Comparison of ENCODE assay signal across 8 cellular contexts in the genomic region with DNA sequence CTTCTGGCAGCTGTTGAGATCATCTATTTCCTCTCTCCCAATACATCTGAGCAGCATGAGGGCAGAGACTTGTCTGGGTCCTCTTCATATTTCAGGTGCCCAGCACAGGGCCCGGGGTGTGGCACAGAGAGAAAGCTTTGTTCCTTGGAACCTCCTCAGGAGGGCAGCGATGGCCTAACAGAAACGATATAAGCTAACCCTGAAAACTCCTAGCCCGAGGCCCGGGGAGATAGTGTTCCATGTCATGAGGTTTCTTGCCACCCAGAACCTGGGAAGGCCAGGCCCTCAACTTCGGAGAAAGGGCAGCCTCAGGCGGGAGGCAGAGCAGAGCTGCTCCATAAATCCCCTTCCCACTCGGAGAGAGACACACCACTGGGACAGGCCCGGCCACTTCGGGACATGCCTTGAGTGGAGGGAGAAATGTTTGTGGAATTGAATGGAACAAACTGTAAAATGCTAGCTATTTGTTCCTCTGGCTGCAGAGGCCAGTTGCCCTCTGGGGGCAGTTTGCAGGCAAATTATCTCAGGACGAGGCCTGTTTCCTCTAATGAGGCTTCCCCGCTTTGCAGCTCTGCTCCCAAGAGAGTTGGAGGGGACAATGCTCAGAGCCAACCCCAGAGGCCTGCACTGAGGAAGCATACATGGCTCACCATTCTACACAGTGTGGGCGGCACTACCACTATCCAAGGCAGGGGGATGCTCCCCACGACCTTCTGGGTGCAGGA. TPM values are rescaled to one million over a fixed set of nuclear protein-coding genes. Genes with fewer than 3 reads are reported as not detected.
DNase-seq lines count a peak whose midpoint lies in the region; ATAC-seq, FAIRE-seq and TF ChIP-seq lines count a peak whose summit lies in the region.

No MANE protein-coding gene starts in this region.

- peaks cover 93% of the 10 kb centered on the region for H3K4me1 ChIP-seq in CD8-positive, alpha-beta T cell (ENCODE audit: insufficient read depth, low read length)
- H3K4me1 ChIP-seq in HUES6 (ENCODE audit: control insufficient read depth, insufficient read depth, low read length) = peaks cover 95% of the 10 kb centered on the region
- peaks cover 41% of the 10 kb centered on the region for H3K4me1 ChIP-seq in GM12878 (ENCODE audit: control insufficient read depth, insufficient read depth, low read length)
- H3K4me1 ChIP-seq in GM23248 (ENCODE audit: insufficient read depth) = peaks cover 40% of the 10 kb centered on the region

- peak; percentile 26 for ATAC-seq in CD8-positive, alpha-beta T cell
- ATAC-seq in GM12878 (peak; percentile 71), HG02840 (IDR thresholded peaks at IDR 0.05; ENCODE audit: low FRiP score, unreplicated experiment) (no peak)

- no peaks in the 10 kb centered on the region for H4K20me1 ChIP-seq in GM12878 (ENCODE audit: control insufficient read depth, insufficient read depth)
- no peaks in the 10 kb centered on the region for H4K20me1 ChIP-seq in GM23248 (ENCODE audit: insufficient read depth)

- H3K4me2 ChIP-seq in GM12878 (ENCODE audit: control insufficient read depth, insufficient read depth) (peak overlapping the region; percentile 84), GM23248 (ENCODE audit: unreplicated experiment) (no peak overlapping the region)

- H3K4me1 Mint-ChIP-seq in CD8-positive, alpha-beta T cell (ENCODE audit: low read depth) = peaks cover 95% of the 10 kb centered on the region
- H3K4me1 Mint-ChIP-seq in mesothelial cell of epicardium = peaks cover 71% of the 10 kb centered on the region

- no peak for FAIRE-seq in GM12878 (lab: Jason Lieb, UNC)

- no peaks in the 10 kb centered on the region for H3K27me3 ChIP-seq in CD8-positive, alpha-beta T cell (ENCODE audit: insufficient read depth, low read length)
- H3K27me3 ChIP-seq in HUES6 (ENCODE audit: control insufficient read depth, insufficient read depth, low read length) (no peaks in the 10 kb centered on the region), GM12878 (replicated peaks in 1 of 2; ENCODE audit: control insufficient read depth in 2 of 2, insufficient read depth in 2 of 2, low read length in 1 of 2) (no peaks in the 10 kb centered on the region), GM23248 (replicated peaks; ENCODE audit: insufficient read depth) (no peaks in the 10 kb centered on the region)

- H3K79me2 ChIP-seq in GM12878 (ENCODE audit: control insufficient read depth, insufficient read depth, low read length) (peaks cover 5% of the 10 kb centered on the region), GM23248 (ENCODE audit: insufficient read depth) (no peaks in the 10 kb centered on the region)

- no peaks in the 10 kb centered on the region for H3K36me3 ChIP-seq in CD8-positive, alpha-beta T cell (ENCODE audit: insufficient read depth, low read length)
- H3K36me3 ChIP-seq in HUES6 (ENCODE audit: control insufficient read depth, insufficient read depth, low read length) (peaks cover 18% of the 10 kb centered on the region; the same call in 1 of the 2 replicates), GM12878 (ENCODE audit: control insufficient read depth in 2 of 2, insufficient read depth in 2 of 2, low read length in 1 of 2) (no peaks in the 10 kb centered on the region), GM23248 (ENCODE audit: low read depth) (no peaks in the 10 kb centered on the region)

- H3K27ac ChIP-seq in CD8-positive, alpha-beta T cell (ENCODE audit: low read depth, low read length) = peak overlapping the region; percentile 22
- H3K27ac ChIP-seq in HUES6 (ENCODE audit: low read depth, low read length) = peak overlapping the region; percentile 60; the same call in 1 of the 2 replicates
- H3K27ac ChIP-seq in GM12878 (ENCODE audit: control insufficient read depth, insufficient read depth) = peak overlapping the region; percentile 76
- H3K27ac ChIP-seq in GM23248 = no peak overlapping the region

- peaks cover 2% of the 10 kb centered on the region for H3K36me3 Mint-ChIP-seq in CD8-positive, alpha-beta T cell
- H3K36me3 Mint-ChIP-seq in mesothelial cell of epicardium = no peaks in the 10 kb centered on the region

- no peaks in the 10 kb centered on the region for H3K27me3 Mint-ChIP-seq in CD8-positive, alpha-beta T cell (ENCODE audit: low read depth)
- H3K27me3 Mint-ChIP-seq in mesothelial cell of epicardium (ENCODE audit: low read depth) = no peaks in the 10 kb centered on the region

- H3F3A ChIP-seq in GM23248 (ENCODE audit: insufficient read depth) = peaks cover 20% of the 10 kb centered on the region; the same call in 1 of the 2 replicates

- peak overlapping the region; percentile 33 for H2AFZ ChIP-seq in GM12878 (ENCODE audit: control insufficient read depth, low read depth, low read length)
- H2AFZ ChIP-seq in GM23248 = no peak overlapping the region

- H3K9me2 ChIP-seq in GM23248 (ENCODE audit: insufficient read depth) = no peaks in the 10 kb centered on the region

- no peak for TF ChIP-seq EP300 in GM12878 (IDR thresholded peaks at IDR 0.05; ENCODE audit: borderline replicate concordance in 1 of 2, control insufficient read depth in 1 of 2, low read depth in 2 of 2, low read length in 2 of 2)

- H3K9ac ChIP-seq in HUES6 (ENCODE audit: low read length) (peak overlapping the region; percentile 41), GM12878 (ENCODE audit: control insufficient read depth, insufficient read depth, low read length) (peak overlapping the region; percentile 55; the same call in 1 of the 2 replicates), GM23248 (no peak overlapping the region)

- no peak for TF ChIP-seq RAD21 in GM12878 (IDR thresholded peaks at IDR 0.05; ENCODE audit: insufficient read depth, low read depth, low read length)

- POLR2A ChIA-PET in CD8-positive, alpha-beta T cell (lab: Charles Lee) = interaction anchor here (0.5 to 4.6 kb wide), 6 partner anchors 9 to 196 kb away, joined by 3 to 47 read pairs (median 5); a partner anchor contains a TSS
- POLR2A ChIA-PET in GM12878 (lab: Charles Lee) = interaction anchor here (0.6 to 2.1 kb wide), 6 partner anchors 10 to 23 kb away, joined by 3 to 8 read pairs (median 4); a partner anchor contains a TSS

- no peak for DNase-seq in CD8-positive, alpha-beta T cell
- DNase-seq in GM12878 (ENCODE audit: low read depth, low spot score) = peak; percentile 43
- no peak for DNase-seq in mesothelial cell of epicardium (ENCODE audit: low spot score in 2 of 2, unreplicated experiment in 2 of 2)
- DNase-seq in cerebellar nuclear complex (lab: John Stamatoyannopoulos, UW) = no peak
- no peak for DNase-seq in GM23248
- no peak for DNase-seq in activated CD4-positive, alpha-beta T cell treated with anti-CD3 and anti-CD28 coated beads, Interleukin-2, amount 50 U/mL, for 4 hours

- peak overlapping the region; percentile 44 for H3K4me3 ChIP-seq in CD8-positive, alpha-beta T cell (ENCODE audit: low read depth, low read length)
- H3K4me3 ChIP-seq in HUES6 (ENCODE audit: low read depth, low read length) (no peak overlapping the region), GM12878 (no peak overlapping the region), GM23248 (no peak overlapping the region)

- peak overlapping the region; percentile 71 for H3K4me3 Mint-ChIP-seq in CD8-positive, alpha-beta T cell
- peak overlapping the region; percentile 18 for H3K4me3 Mint-ChIP-seq in mesothelial cell of epicardium

- peak overlapping the region; percentile 90 for H3K27ac Mint-ChIP-seq in CD8-positive, alpha-beta T cell
- H3K27ac Mint-ChIP-seq in mesothelial cell of epicardium = peak overlapping the region; percentile 96

- intact Hi-C loops in CD8-positive, alpha-beta T cell (cut with DNase I, micrococcal nuclease) = loop anchor here in 1 of 2 experiments (1.0 kb wide), 1 partner anchor 11 kb away; a partner anchor contains a TSS
- intact Hi-C loops in GM12878 (cut with micrococcal nuclease; ENCODE audit: unreplicated experiment) = no loop called here

- WGBS in GM12878 (ENCODE audit: insufficient coverage, insufficient replicate concordance, low lambda C conversion rate, missing lambda C conversion rate) = 58% methylated on average over 14 of the region's 14 CpGs
- 52 to 56% methylated on average over 14 of the region's 14 CpGs for WGBS in GM23248 (ENCODE audit: low coverage in 1 of 2, low lambda C conversion rate in 2 of 2, missing lambda C conversion rate in 2 of 2), 2 experiments

- in situ Hi-C loops in GM12878 (cut with MboI) (no loop called here), GM23248 (cut with MboI) (loop anchor here (10.0 kb wide), 1 partner anchor 45 kb away; no protein-coding TSS in a partner anchor)

- CTCF ChIA-PET in CD8-positive, alpha-beta T cell (lab: Charles Lee) = interaction anchor here (0.8 to 4.9 kb wide), 9 partner anchors 9 to 64 kb away, joined by 3 to 28 read pairs (median 10); a partner anchor contains a TSS
- CTCF ChIA-PET in GM12878 (lab: Yijun Ruan, JAX) = interaction anchor here (0.7 to 6.0 kb wide), 14 partner anchors 9 to 199 kb away, joined by 3 to 64 read pairs (median 6); a partner anchor contains a TSS

- no peak for TF ChIP-seq CTCF in CD8-positive, alpha-beta T cell (IDR thresholded peaks at IDR 0.05)
- peak in 1 of 3 experiments; percentile 29; a peak in 2 of 6 replicates for TF ChIP-seq CTCF in GM12878 (IDR thresholded peaks at IDR 0.05 in 2 of 3, conservative IDR thresholded peaks at IDR 0.05 in 1 of 3; ENCODE audit: control insufficient read depth in 2 of 3, extremely low read depth in 1 of 3, insufficient read depth in 1 of 3, low read depth in 3 of 3, low read length in 3 of 3)
- no peak for TF ChIP-seq CTCF in mesothelial cell of epicardium (IDR thresholded peaks at IDR 0.05; ENCODE audit: unreplicated experiment)

- TF ChIP-seq POLR2A in GM12878 (IDR thresholded peaks at IDR 0.05; ENCODE audit: low read depth, low read length) = no peak

- RAD21 ChIA-PET in GM12878 (lab: Charles Lee; ENCODE audit: unreplicated experiment) = interaction anchor here (0.7 to 2.6 kb wide), 11 partner anchors 9 to 60 kb away, joined by 3 to 14 read pairs (median 9); a partner anchor contains a TSS

- H3K9me3 Mint-ChIP-seq in CD8-positive, alpha-beta T cell = no peaks in the 10 kb centered on the region
- no peaks in the 10 kb centered on the region for H3K9me3 Mint-ChIP-seq in mesothelial cell of epicardium

- SMC1A ChIA-PET in GM12878 (lab: Charles Lee; ENCODE audit: uncharacterized antibody, unreplicated experiment) = interaction anchor here (0.9 to 3.1 kb wide), 11 partner anchors 9 to 60 kb away, joined by 3 to 18 read pairs (median 7); no protein-coding TSS in a partner anchor

- no peaks in the 10 kb centered on the region for H3K9me3 ChIP-seq in CD8-positive, alpha-beta T cell (ENCODE audit: low read length)
- no peaks in the 10 kb centered on the region for H3K9me3 ChIP-seq in HUES6 (ENCODE audit: control insufficient read depth, insufficient read depth, low read depth, low read length)
- no peaks in the 10 kb centered on the region for H3K9me3 ChIP-seq in GM12878 (replicated peaks; ENCODE audit: control insufficient read depth, insufficient read depth, low read length)
- H3K9me3 ChIP-seq in GM23248 (ENCODE audit: low read depth) = no peaks in the 10 kb centered on the region

- BruUV-seq in GM12878 (replicated peaks; lab: Mats Ljungman, UMichigan) = no TSS peak

RNA-seq across cellular contexts. Expression of a gene that starts 11.6 kb away (rescaled TPM):
- total RNA-seq in CD8-positive, alpha-beta T cell = 10 to 100 TPM; 25.1 to 26.5 TPM
- total RNA-seq in GM12878 (2013; cell fraction: nucleolus; rRNA removed) = 30.0 and 32.4 TPM in 2 replicates
- 1.0 and 1.5 TPM in 2 replicates for total RNA-seq in GM12878 (2014; rRNA removed)
- total RNA-seq in GM12878 (2014; rRNA removed; fragmentation: Illumina TruSeq; extraction: Trizol) = 2.3 TPM in 2 replicates
- 2.9 and 3.0 TPM in 2 replicates for total RNA-seq in GM12878 (2021)
- 1.2 TPM for polyA plus RNA-seq in GM12878 (2011; ENCODE audit: low read depth)
- 7.5 and 12.9 TPM in 2 replicates for polyA plus RNA-seq in GM12878 (2011; rRNA removed)
- 15.9 and 18.2 TPM in 2 replicates for polyA plus RNA-seq in GM12878 (2011; cell fraction: cytosol; rRNA removed)
- 15.6 and 17.4 TPM in 2 replicates for polyA plus RNA-seq in GM12878 (2011; cell fraction: nucleus; rRNA removed)
- 1.4 and 2.4 TPM in 2 replicates for polyA plus RNA-seq in GM12878 (2012)
- 1.1 and 1.8 TPM in 2 replicates for polyA plus RNA-seq in GM12878 (2014; fragmentation: Illumina TruSeq; extraction: Trizol)
- under 1 TPM; 0.42 TPM for polyA plus RNA-seq in GM12878 (2014; fragmentation: Nextera tagmentation; extraction: Ambion mirVana)
- polyA plus RNA-seq in GM12878 (2014; rRNA removed) = 1.6 and 1.8 TPM in 2 replicates
- polyA plus RNA-seq in GM12878 (2016; fragmentation: Nextera tagmentation; extraction: Ambion mirVana) = under 1 TPM; 0.39 to 0.42 TPM
- 47.7 and 49.8 TPM in 2 replicates for polyA minus RNA-seq in GM12878 (2011; rRNA and poly(A)+ RNA removed)
- polyA minus RNA-seq in GM12878 (2011; cell fraction: cytosol; rRNA and poly(A)+ RNA removed) = 7.7 and 9.0 TPM in 2 replicates
- 17.9 and 26.8 TPM in 2 replicates for polyA minus RNA-seq in GM12878 (2011; cell fraction: nucleus; rRNA and poly(A)+ RNA removed)
- total RNA-seq in mesothelial cell of epicardium = 15.9 to 17.5 TPM (median 16.5 TPM) in 3 replicates
- total RNA-seq in GM23248 (2014; rRNA removed; shearing (Covaris generic)) = 2.1 and 3.1 TPM in 2 replicates
- 2.0 and 2.2 TPM in 2 replicates for polyA plus RNA-seq in GM23248 (2016; fragmentation: Nextera tagmentation; extraction: Ambion mirVana)

RNA-seq across cellular contexts. Expression of a gene that starts 59.5 kb away (rescaled TPM):
- total RNA-seq in CD8-positive, alpha-beta T cell = 1,000 to 10,000 TPM; 4,683 to 5,039 TPM
- total RNA-seq in GM12878 (2013; cell fraction: nucleolus; rRNA removed) = 327 and 328 TPM in 2 replicates
- 3,162 and 3,203 TPM in 2 replicates for total RNA-seq in GM12878 (2014; rRNA removed)
- total RNA-seq in GM12878 (2014; rRNA removed; fragmentation: Illumina TruSeq; extraction: Trizol) = 4,299 and 4,364 TPM in 2 replicates
- 4,496 and 4,555 TPM in 2 replicates for total RNA-seq in GM12878 (2021)
- polyA plus RNA-seq in GM12878 (2011; ENCODE audit: low read depth) = 8,364 TPM
- 4,355 and 4,741 TPM in 2 replicates for polyA plus RNA-seq in GM12878 (2011; rRNA removed)
- 4,091 and 4,155 TPM in 2 replicates for polyA plus RNA-seq in GM12878 (2011; cell fraction: cytosol; rRNA removed)
- polyA plus RNA-seq in GM12878 (2011; cell fraction: nucleus; rRNA removed) = 1,814 and 1,991 TPM in 2 replicates
- 6,227 and 7,157 TPM in 2 replicates for polyA plus RNA-seq in GM12878 (2012)
- 5,039 and 6,875 TPM in 2 replicates for polyA plus RNA-seq in GM12878 (2014; fragmentation: Illumina TruSeq; extraction: Trizol)
- 1,000 to 10,000 TPM; 7,007 to 9,556 TPM for polyA plus RNA-seq in GM12878 (2014; fragmentation: Nextera tagmentation; extraction: Ambion mirVana)
- polyA plus RNA-seq in GM12878 (2014; rRNA removed) = 4,204 and 4,437 TPM in 2 replicates
- 1,000 to 10,000 TPM; 2,127 to 2,136 TPM for polyA plus RNA-seq in GM12878 (2016; fragmentation: Nextera tagmentation; extraction: Ambion mirVana)
- polyA minus RNA-seq in GM12878 (2011; rRNA and poly(A)+ RNA removed) = 1,578 and 1,840 TPM in 2 replicates
- 561 and 590 TPM in 2 replicates for polyA minus RNA-seq in GM12878 (2011; cell fraction: cytosol; rRNA and poly(A)+ RNA removed)
- 168 and 212 TPM in 2 replicates for polyA minus RNA-seq in GM12878 (2011; cell fraction: nucleus; rRNA and poly(A)+ RNA removed)
- total RNA-seq in mesothelial cell of epicardium = 2,848 to 2,954 TPM (median 2,936 TPM) in 3 replicates
- total RNA-seq in GM23248 (2014; rRNA removed; shearing (Covaris generic)) = 915 and 1,048 TPM in 2 replicates
- 896 and 915 TPM in 2 replicates for polyA plus RNA-seq in GM23248 (2016; fragmentation: Nextera tagmentation; extraction: Ambion mirVana)
